8 cellular contexts compared by ENCODE assay signal in genomic region chr12:122336015-122336946, GRCh38.
DNase-seq lines count a peak whose midpoint lies in the region; ATAC-seq and TF ChIP-seq lines count a peak whose summit lies in the region.

No MANE protein-coding gene starts in this region.

- H3K27ac ChIP-seq in brain microvascular endothelial cell (no peak overlapping the region), mesodermal cell (ENCODE audit: low read depth, low read length, severe bottlenecking) (peak overlapping the region; percentile 60)

- peaks cover 12% of the 10 kb centered on the region for H3K36me3 Mint-ChIP-seq in type B pancreatic cell

- H3K4me1 ChIP-seq in mesodermal cell (ENCODE audit: control insufficient read depth, insufficient read depth, low read length, poor library complexity, severe bottlenecking), result no peaks in the 10 kb centered on the region

- 20% methylated on average over 2 of the region's 8 CpGs; no CpG with 5 or more reads in 1 of the 2 experiments for WGBS in mesodermal cell (ENCODE audit: insufficient coverage in 2 of 2), 2 experiments

- no peaks in the 10 kb centered on the region for H3K9me3 Mint-ChIP-seq in type B pancreatic cell

- TF ChIP-seq EP300 in Ishikawa (IDR thresholded peaks at IDR 0.05; ENCODE audit: borderline replicate concordance), result no peak

- peak; percentile 61 for TF ChIP-seq RAD21 in Ishikawa (IDR thresholded peaks at IDR 0.05; ENCODE audit: low read depth)

- no peak for ATAC-seq in GM18873 (IDR thresholded peaks at IDR 0.05; ENCODE audit: low FRiP score, unreplicated experiment)
- no peak for ATAC-seq in HG02678 (IDR thresholded peaks at IDR 0.05; ENCODE audit: unreplicated experiment)

- in situ Hi-C loops in brain microvascular endothelial cell (cut with HindIII; ENCODE audit: low pct_ligation_motif_present, low sequenced_read_pairs), result no loop called here

- DNase-seq in COR-L47 (lab: John Stamatoyannopoulos, UW) (peak; percentile 1), T-helper 2 cell (peak in 4 of 5 experiments; percentile 2 to 57 (median 19)), brain microvascular endothelial cell (no peak), type B pancreatic cell (ENCODE audit: extremely low spot score, unreplicated experiment) (no peak)

- no peaks in the 10 kb centered on the region for H3K27me3 ChIP-seq in brain microvascular endothelial cell (replicated peaks)

- no peak overlapping the region for H3K4me3 Mint-ChIP-seq in type B pancreatic cell

- H3K4me3 ChIP-seq in brain microvascular endothelial cell (ENCODE audit: low read depth, low read length) (no peak overlapping the region), mesodermal cell (ENCODE audit: extremely low read depth, insufficient read depth, low read length, poor library complexity, severe bottlenecking) (no peak overlapping the region)

- H3K4me1 Mint-ChIP-seq in type B pancreatic cell (ENCODE audit: unreplicated experiment), result no peaks in the 10 kb centered on the region

- H3K36me3 ChIP-seq in brain microvascular endothelial cell (replicated peaks) (peaks cover 43% of the 10 kb centered on the region), mesodermal cell (ENCODE audit: control insufficient read depth, insufficient read depth, low read length) (peaks cover 46% of the 10 kb centered on the region)

- H3K27ac Mint-ChIP-seq in type B pancreatic cell, result peak overlapping the region; percentile 34

- H3K27me3 Mint-ChIP-seq in type B pancreatic cell, result no peaks in the 10 kb centered on the region

- H3K9me3 ChIP-seq in mesodermal cell (ENCODE audit: control insufficient read depth, low read length), result no peaks in the 10 kb centered on the region

- TF ChIP-seq CTCF in brain microvascular endothelial cell (IDR thresholded peaks at IDR 0.05; ENCODE audit: low read depth, low read length, missing control alignments) (peak; percentile 83), type B pancreatic cell (conservative IDR thresholded peaks at IDR 0.05) (peak; percentile 76)

TF ChIP-seq in Ishikawa, 13 proteins besides CTCF, POLR2A, EP300 and RAD21:
- no peak for TF ChIP-seq FOXM1 (IDR thresholded peaks at IDR 0.05; ENCODE audit: borderline replicate concordance, low read depth)
- no peak for TF ChIP-seq REST (IDR thresholded peaks at IDR 0.05; ENCODE audit: low read depth)
- no peak for TF ChIP-seq TEAD4 (IDR thresholded peaks at IDR 0.05)
- TF ChIP-seq YY1 (IDR thresholded peaks at IDR 0.05; ENCODE audit: low read depth), result no peak
- TF ChIP-seq USF1 (IDR thresholded peaks at IDR 0.05), result no peak
- no peak for TF ChIP-seq CEBPB (IDR thresholded peaks at IDR 0.05)
- no peak for TF ChIP-seq TCF12 (IDR thresholded peaks at IDR 0.05; ENCODE audit: low read depth)
- TF ChIP-seq NFIC (IDR thresholded peaks at IDR 0.05), result no peak
- TF ChIP-seq TAF1 (IDR thresholded peaks at IDR 0.05; ENCODE audit: low read depth), result no peak
- no peak for TF ChIP-seq CREB1 (IDR thresholded peaks at IDR 0.05; ENCODE audit: low read depth)
- no peak for TF ChIP-seq ZBTB7A (IDR thresholded peaks at IDR 0.05; ENCODE audit: low read depth)
- TF ChIP-seq EGR1 (IDR thresholded peaks at IDR 0.05), result no peak
- TF ChIP-seq MAX (IDR thresholded peaks at IDR 0.05), result no peak

Comparison
In these comparisons a context has a peak if more than half of its experiments do, and no peak if none do; other contexts are left out.
1. DNase-seq: peak in COR-L47 (single experiment) and T-helper 2 cell (4 of 5); none in brain microvascular endothelial cell (single experiment) and type B pancreatic cell (single experiment).